Comparison of ENCODE assay signal across 1 cellular context in the genomic region with DNA sequence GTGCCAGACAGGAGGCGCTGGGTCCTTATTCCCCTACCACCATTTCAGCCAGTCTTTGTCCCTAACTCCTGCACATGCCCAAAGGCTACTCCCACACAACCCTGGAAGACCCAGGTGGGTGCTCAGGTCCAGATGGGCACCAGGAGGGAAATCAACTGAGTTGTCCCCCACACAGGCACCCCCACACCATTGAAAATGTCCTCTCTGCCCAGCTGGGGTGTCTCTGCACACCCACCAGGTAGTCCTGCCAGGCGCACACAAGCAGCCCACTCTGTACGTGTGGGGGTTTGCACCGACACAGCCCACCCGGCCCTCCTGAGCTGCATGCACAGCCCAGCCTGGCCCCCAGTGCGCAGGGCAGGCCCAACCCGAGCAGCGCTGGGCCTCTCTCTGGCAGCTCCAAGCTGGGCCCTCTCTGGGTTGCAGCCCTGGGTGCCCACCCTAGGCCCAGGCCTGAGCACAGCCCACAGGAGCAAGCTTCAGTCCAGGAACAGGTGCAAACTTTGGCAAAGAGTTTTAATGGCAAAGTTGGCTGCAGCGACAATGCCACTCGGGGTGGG.
TF ChIP-seq lines count a peak whose summit lies in the region.

No MANE protein-coding gene starts in this region.

TF ChIP-seq in HEK293, 187 proteins besides CTCF, POLR2A, EP300 and RAD21 (continued from another document):
- TF ChIP-seq, protein P1, sequence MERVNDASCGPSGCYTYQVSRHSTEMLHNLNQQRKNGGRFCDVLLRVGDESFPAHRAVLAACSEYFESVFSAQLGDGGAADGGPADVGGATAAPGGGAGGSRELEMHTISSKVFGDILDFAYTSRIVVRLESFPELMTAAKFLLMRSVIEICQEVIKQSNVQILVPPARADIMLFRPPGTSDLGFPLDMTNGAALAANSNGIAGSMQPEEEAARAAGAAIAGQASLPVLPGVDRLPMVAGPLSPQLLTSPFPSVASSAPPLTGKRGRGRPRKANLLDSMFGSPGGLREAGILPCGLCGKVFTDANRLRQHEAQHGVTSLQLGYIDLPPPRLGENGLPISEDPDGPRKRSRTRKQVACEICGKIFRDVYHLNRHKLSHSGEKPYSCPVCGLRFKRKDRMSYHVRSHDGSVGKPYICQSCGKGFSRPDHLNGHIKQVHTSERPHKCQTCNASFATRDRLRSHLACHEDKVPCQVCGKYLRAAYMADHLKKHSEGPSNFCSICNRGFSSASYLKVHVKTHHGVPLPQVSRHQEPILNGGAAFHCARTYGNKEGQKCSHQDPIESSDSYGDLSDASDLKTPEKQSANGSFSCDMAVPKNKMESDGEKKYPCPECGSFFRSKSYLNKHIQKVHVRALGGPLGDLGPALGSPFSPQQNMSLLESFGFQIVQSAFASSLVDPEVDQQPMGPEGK (tag by site-specific recombination; IDR thresholded peaks at IDR 0.05): no peak
- no peak for TF ChIP-seq ZFP41 (tag by site-specific recombination; IDR thresholded peaks at IDR 0.05; ENCODE audit: borderline replicate concordance)
- no peak for TF ChIP-seq ZNF791 (tag by site-specific recombination; IDR thresholded peaks at IDR 0.05)
- TF ChIP-seq ZSCAN30 (tag by site-specific recombination; IDR thresholded peaks at IDR 0.05): no peak
- TF ChIP-seq GLIS2 (tag by site-specific recombination; IDR thresholded peaks at IDR 0.05): no peak
- TF ChIP-seq ZNF138 (tag by site-specific recombination; IDR thresholded peaks at IDR 0.05; ENCODE audit: borderline replicate concordance): no peak
- no peak for TF ChIP-seq MEIS1 (CRISPR knock-in tag; IDR thresholded peaks at IDR 0.05; ENCODE audit: borderline replicate concordance)
